Comparison of ENCODE assay signal across 10 cellular contexts in genomic region chr7:6792113-6792872, GRCh38. TPM values are rescaled to one million over a fixed set of nuclear protein-coding genes. Genes with fewer than 3 reads are reported as not detected.
A peak's percentile ranks its signal among the peaks of the same experiment; 100 is the strongest.
DNase-seq lines count a peak whose midpoint lies in the region; ATAC-seq, FAIRE-seq and TF ChIP-seq lines count a peak whose summit lies in the region.
"Not testable (repeated sequence)": the region's sequence is repeated elsewhere in the genome, so short reads cannot be mapped to it uniquely, and the experiment has no call there.
"Had no signal": no experiment of that assay in that cellular context is flagged by ENCODE, and none has a peak within 500 bp of the region (broad histone marks: within the 10 kb centered on the region; RNA-seq: fewer than 3 reads in every experiment).

No MANE protein-coding gene starts in this region.

- DNase-seq in HCEC 1CT (peak; percentile 62), SK-MEL-5 (ENCODE audit: low read depth, low spot score) (peak; percentile 47), bronchial epithelial cell (ENCODE audit: low read depth) (peak; percentile 29), fibroblast of lung (ENCODE audit: low read depth in 2 of 2) (peak; percentile 27 to 60), retinal pigment epithelial cell (ENCODE audit: low read depth) (peak; percentile 2)
- DNase-seq in left ventricle myocardium superior, right lobe of liver: not testable (repeated sequence)

- H3K9me3 ChIP-seq in fibroblast of lung (ENCODE audit: control insufficient read depth, insufficient read depth, low read depth, low read length); right lobe of liver: not testable (repeated sequence)

- not testable (repeated sequence) for H4K20me1 ChIP-seq in fibroblast of lung (ENCODE audit: control insufficient read depth, extremely low read depth, insufficient read depth, low read length)

- H3K27ac ChIP-seq in ACC112 (ENCODE audit: low read depth, low read length) = peak overlapping the region; percentile 50
- H3K27ac ChIP-seq in fibroblast of lung (ENCODE audit: insufficient read depth, low read length); right lobe of liver: not testable (repeated sequence)

- H3K27me3 ChIP-seq in ACC112 (ENCODE audit: insufficient read depth, low read length); bronchial epithelial cell (ENCODE audit: control insufficient read depth, insufficient read depth, low read length); fibroblast of lung (ENCODE audit: control insufficient read depth, insufficient read depth, low read length); right lobe of liver: not testable (repeated sequence)

- not testable (repeated sequence) for TF ChIP-seq POLR2A in right lobe of liver (IDR thresholded peaks at IDR 0.05)

- H3K4me3 ChIP-seq in ACC112 (ENCODE audit: low read depth, low read length); bronchial epithelial cell (ENCODE audit: low read depth, low read length); fibroblast of lung (replicated peaks in 1 of 4; ENCODE audit: control extremely low read depth in 1 of 4, insufficient read depth in 1 of 4, low read depth in 3 of 4, low read length in 4 of 4); right lobe of liver; retinal pigment epithelial cell (ENCODE audit: low read length): not testable (repeated sequence)

- H3K4me1 ChIP-seq in ACC112 (ENCODE audit: control insufficient read depth, insufficient read depth, low read length, unreplicated experiment); fibroblast of lung (ENCODE audit: control insufficient read depth, extremely low read depth, insufficient read depth, low read length); right lobe of liver: not testable (repeated sequence)

- not testable (repeated sequence) for H3K4me2 ChIP-seq in fibroblast of lung (ENCODE audit: extremely low read depth, insufficient read depth, low read length)

- TF ChIP-seq CTCF in bronchial epithelial cell (IDR thresholded peaks at IDR 0.05; ENCODE audit: insufficient read depth, low read length, severe bottlenecking); fibroblast of lung (conservative IDR thresholded peaks at IDR 0.05 in 1 of 2, IDR thresholded peaks at IDR 0.05 in 1 of 2; ENCODE audit: low read depth in 1 of 2, low read length in 2 of 2); right lobe of liver (IDR thresholded peaks at IDR 0.05); retinal pigment epithelial cell (conservative IDR thresholded peaks at IDR 0.05; ENCODE audit: low read depth, low read length): not testable (repeated sequence)

- intact Hi-C loops in left ventricle myocardium superior (cut with micrococcal nuclease); right lobe of liver (cut with DNase I): not testable (repeated sequence)

- H2AFZ ChIP-seq in ACC112 (ENCODE audit: low read length, unreplicated experiment); fibroblast of lung (ENCODE audit: low read length): not testable (repeated sequence)

- WGBS in right lobe of liver (ENCODE audit: insufficient coverage, low coverage, low lambda C conversion rate, missing lambda C conversion rate) = no CpG with 5 or more reads among the region's 15 CpGs

- not testable (repeated sequence) for H3K79me2 ChIP-seq in ACC112 (ENCODE audit: control insufficient read depth, insufficient read depth, low read length, unreplicated experiment); fibroblast of lung (ENCODE audit: control insufficient read depth, insufficient read depth, low read length)

- in situ Hi-C loops in SK-MEL-5 (cut with HindIII; ENCODE audit: low pct_unique_long_range_greater_than_20kb, low sequenced_read_pairs) = not testable (repeated sequence)

- not testable (repeated sequence) for H3K9ac ChIP-seq in fibroblast of lung (ENCODE audit: insufficient read depth, low read length)

- not testable (repeated sequence) for H3K36me3 ChIP-seq in ACC112 (ENCODE audit: insufficient read depth, low read length); bronchial epithelial cell (ENCODE audit: control insufficient read depth, insufficient read depth, low read length); fibroblast of lung (ENCODE audit: control insufficient read depth, insufficient read depth, low read length); right lobe of liver

- FAIRE-seq in bronchial epithelial cell (lab: Jason Lieb, UNC) = not testable (repeated sequence)

- peak; percentile 53 for ATAC-seq in left ventricle myocardium superior
- ATAC-seq in right lobe of liver = peak; percentile 67 to 89 (median 84)

RNA-seq across cellular contexts. Expression of gene CCZ1B, which starts 33.8 kb away (rescaled TPM):
- 36.5 and 45.2 TPM in 2 replicates for total RNA-seq in SK-MEL-5 (2014; rRNA removed; shearing (Covaris generic))
- 28.4 and 30.5 TPM in 2 replicates for polyA plus RNA-seq in SK-MEL-5 (2015; cell fraction: cytosol; rRNA removed)
- polyA plus RNA-seq in SK-MEL-5 (2015; cell fraction: nucleus; rRNA removed) = 75.2 and 83.6 TPM in 2 replicates
- total RNA-seq in bronchial epithelial cell = 57.7 and 84.0 TPM in 2 replicates
- total RNA-seq in fibroblast of lung = 40.1 and 44.4 TPM in 2 replicates
- 45.0 and 49.6 TPM in 2 replicates for polyA plus RNA-seq in fibroblast of lung
- polyA plus RNA-seq in fibroblast of lung (2012) = 50.4 and 52.8 TPM in 2 replicates
- polyA minus RNA-seq in fibroblast of lung (ENCODE audit: low replicate concordance) = 4.9 and 11.0 TPM in 2 replicates
- 23.8 TPM for total RNA-seq in left ventricle myocardium superior
- total RNA-seq in right lobe of liver = 10 to 100 TPM in 5 of 6 experiments, 1 to 10 TPM in 1; 6.5 to 24.1 (median 16.2) TPM

RNA-seq across cellular contexts. Expression of gene RSPH10B2, which starts 38.4 kb away (rescaled TPM):
- total RNA-seq in SK-MEL-5 (2014; rRNA removed; shearing (Covaris generic)) = 0.11 and 0.34 TPM in 2 replicates
- polyA plus RNA-seq in SK-MEL-5 (2015; cell fraction: cytosol; rRNA removed) = 0.10 TPM in 1 of 2 replicates, not detected in the other
- 0.23 TPM in 1 of 2 replicates, not detected in the other for polyA plus RNA-seq in SK-MEL-5 (2015; cell fraction: nucleus; rRNA removed)
- total RNA-seq in bronchial epithelial cell (0.51 TPM in 1 of 2 replicates, not detected in the other), fibroblast of lung (0.51 and 0.66 TPM in 2 replicates), left ventricle myocardium superior (not detected), right lobe of liver (under 1 TPM in 4 of 6 experiments, not detected in 2; 0.09 to 0.22 (median 0.14) TPM)
- 0.02 TPM in 1 of 2 replicates, not detected in the other for polyA plus RNA-seq in fibroblast of lung
- 0.05 TPM in 1 of 2 replicates, not detected in the other for polyA plus RNA-seq in fibroblast of lung (2012)
- 1.8 TPM in 1 of 2 replicates, not detected in the other for polyA minus RNA-seq in fibroblast of lung (ENCODE audit: low replicate concordance)
- total RNA-seq: subcutaneous adipose tissue had no signal
- polyA plus RNA-seq: smooth muscle cell had no signal
